ENCODE assay signal across 8 cellular contexts in the genomic region with DNA sequence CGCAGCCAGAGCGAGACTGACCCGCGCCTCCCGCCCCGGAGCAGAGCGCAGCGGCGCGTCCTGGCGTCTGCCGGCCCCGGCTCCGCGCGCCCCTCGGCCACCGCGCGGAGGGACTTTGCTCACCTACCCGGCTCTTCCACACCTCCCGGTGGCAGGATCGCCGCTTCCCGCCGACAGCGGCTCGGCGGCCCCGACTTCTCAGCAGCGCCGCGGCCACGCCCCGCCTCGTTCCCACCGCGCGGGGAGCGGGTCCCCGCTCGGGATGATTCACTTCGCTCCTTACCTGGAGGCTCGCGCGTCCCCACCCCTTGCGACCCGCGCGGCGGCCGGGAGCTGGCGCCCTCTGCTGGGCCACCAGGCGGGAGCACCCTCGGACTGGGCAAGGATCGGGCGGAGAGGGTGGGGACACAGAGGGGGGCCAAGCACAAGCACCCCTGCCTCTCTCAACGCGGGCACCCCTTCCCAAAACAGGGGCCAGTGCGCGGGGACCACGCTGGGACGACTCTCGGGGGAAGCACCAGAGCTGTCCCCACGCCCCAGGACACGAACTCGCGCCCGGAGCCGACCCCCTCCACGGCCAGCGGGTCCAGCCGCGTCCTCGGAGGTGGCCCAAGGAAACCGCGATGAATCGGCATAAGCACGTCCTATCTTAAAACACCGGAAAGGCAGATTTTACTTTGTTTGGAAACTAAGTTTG.
DNase-seq lines count a peak whose midpoint lies in the region; ATAC-seq lines count a peak whose summit lies in the region.

No MANE protein-coding gene starts in this region.

- H3K9me3 Mint-ChIP-seq in effector memory CD8-positive, alpha-beta T cell, result no peaks in the 10 kb centered on the region

- no peaks in the 10 kb centered on the region for H3K27me3 ChIP-seq in mononuclear cell (ENCODE audit: insufficient read depth, low read length)

- H3K36me3 Mint-ChIP-seq in effector memory CD8-positive, alpha-beta T cell (ENCODE audit: insufficient read depth), result no peaks in the 10 kb centered on the region

- DNase-seq in AG20443 (ENCODE audit: low spot score) (peak; percentile 92), NCI-H69 (lab: John Stamatoyannopoulos, UW) (peak; percentile 85)
- DNase-seq in activated CD8-positive, alpha-beta memory T cell treated with anti-CD3 and anti-CD28 coated beads for 24 hours, result peak; percentile 96
- DNase-seq in effector memory CD8-positive, alpha-beta T cell, result peak; percentile 73 to 78 (median 74)
- peak; percentile 68 to 74 for DNase-seq in stimulated activated CD8-positive, alpha-beta memory T cell treated with anti-CD3 and anti-CD28 coated beads, Interleukin-2, amount 100 ng/mL, for 1 hour (ENCODE audit: low read depth in 2 of 2)

- peaks cover 40% of the 10 kb centered on the region for H3K4me1 ChIP-seq in mononuclear cell (ENCODE audit: insufficient read depth, low read length)

- no peaks in the 10 kb centered on the region for H3K9me3 ChIP-seq in mononuclear cell (ENCODE audit: low read depth, low read length)

- H3K4me1 Mint-ChIP-seq in effector memory CD8-positive, alpha-beta T cell (ENCODE audit: low read depth in 2 of 2), result peaks cover 15 to 24% of the 10 kb centered on the region in 2 donors

- no peaks in the 10 kb centered on the region for H3K27me3 Mint-ChIP-seq in effector memory CD8-positive, alpha-beta T cell

- H3K27ac Mint-ChIP-seq in effector memory CD8-positive, alpha-beta T cell, result peak overlapping the region; percentile 16 to 59

- ATAC-seq in GM19025 (IDR thresholded peaks at IDR 0.05; ENCODE audit: low read depth, unreplicated experiment) (peak; percentile 73), HG03196 (IDR thresholded peaks at IDR 0.05; ENCODE audit: unreplicated experiment) (peak; percentile 69)
- ATAC-seq in effector memory CD8-positive, alpha-beta T cell (replicated peaks), result peak; percentile 83

- H3K4me3 ChIP-seq in mononuclear cell (ENCODE audit: low read length), result peak overlapping the region; percentile 79

- peak overlapping the region; percentile 81 for H3K4me3 Mint-ChIP-seq in effector memory CD8-positive, alpha-beta T cell

Comparison
In these comparisons a context has a peak if more than half of its experiments do, and no peak if none do; other contexts are left out.
1. Peak in every context shown above with its lines: DNase-seq, ATAC-seq and H3K4me3 ChIP-seq.